In the genomic region with DNA sequence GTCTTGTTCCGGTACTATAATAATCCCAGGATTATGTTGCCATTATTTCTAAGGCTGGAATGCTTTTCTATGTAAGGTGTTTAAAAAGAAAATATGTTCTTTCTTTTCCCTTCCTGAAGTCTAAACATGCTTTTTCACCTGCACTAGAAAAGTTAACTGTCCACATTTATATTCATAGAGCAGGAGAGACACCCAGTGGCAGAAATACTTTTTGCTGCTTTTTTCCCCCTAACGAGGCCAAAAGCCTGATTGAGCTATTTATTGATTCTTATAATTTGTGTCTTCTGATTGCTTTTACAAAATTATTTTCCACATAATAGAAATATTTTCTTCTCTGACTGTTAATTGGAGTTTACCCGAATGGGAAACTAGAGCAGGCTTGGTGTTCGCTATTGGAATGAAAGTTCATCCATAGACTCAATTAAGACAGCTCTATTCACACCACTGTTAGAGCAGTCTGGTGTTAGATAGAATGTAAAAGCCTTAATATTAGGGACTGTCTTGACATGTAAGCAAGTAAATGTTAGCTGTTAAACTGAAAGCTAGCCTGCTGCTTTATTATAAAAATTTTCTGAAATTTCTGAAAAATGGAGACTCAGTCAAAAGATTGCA, we compare ENCODE assay signal across 9 cellular contexts. TPM values are rescaled to one million over a fixed set of nuclear protein-coding genes. Genes with fewer than 3 reads are reported as not detected.
A peak's percentile ranks its signal among the peaks of the same experiment; 100 is the strongest.
DNase-seq lines count a peak whose midpoint lies in the region; ATAC-seq and TF ChIP-seq lines count a peak whose summit lies in the region.
"Had no signal": no experiment of that assay in that cellular context is flagged by ENCODE, and none has a peak within 500 bp of the region (broad histone marks: within the 10 kb centered on the region; RNA-seq: fewer than 3 reads in every experiment).

No MANE protein-coding gene starts in this region.

- peaks cover 16% of the 10 kb centered on the region for H3K36me3 Mint-ChIP-seq in activated CD8-positive, alpha-beta T cell treated with anti-CD3 and anti-CD28 coated beads for 36 hours (ENCODE audit: low read depth)
- H3K36me3 Mint-ChIP-seq in immature natural killer cell (peaks cover 4 to 16% (median 4%) of the 10 kb centered on the region in 3 donors), type B pancreatic cell (peaks cover 19% of the 10 kb centered on the region)
- peaks cover 76% of the 10 kb centered on the region for H3K36me3 Mint-ChIP-seq in stimulated activated effector memory CD8-positive, alpha-beta T cell treated with anti-CD3 and anti-CD28 coated beads, Interleukin-12 subunit alpha, Interleukin-12 subunit beta, amount 100 ng/mL, for 72 hours

- ATAC-seq in GM18861 (IDR thresholded peaks at IDR 0.05; ENCODE audit: unreplicated experiment) = peak; percentile 58
- ATAC-seq in activated CD8-positive, alpha-beta T cell treated with anti-CD3 and anti-CD28 coated beads for 36 hours = peak; percentile 56
- ATAC-seq in stimulated activated effector memory CD8-positive, alpha-beta T cell treated with anti-CD3 and anti-CD28 coated beads, Interleukin-12 subunit alpha, Interleukin-12 subunit beta, amount 100 ng/mL, for 72 hours = no peak

- no peak overlapping the region for H3K9ac ChIP-seq in Loucy (ENCODE audit: low read depth, low read length, poor library complexity, severe bottlenecking)
- H3K9ac ChIP-seq: BLaER1 had no signal

- H3K36me3 ChIP-seq in Loucy (ENCODE audit: insufficient read depth, low read length) = no peaks in the 10 kb centered on the region; the same call in none of the 2 replicates

- CTCF ChIA-PET in activated CD8-positive, alpha-beta T cell treated with anti-CD3 and anti-CD28 coated beads for 36 hours (lab: Charles Lee) = interaction anchor here (0.6 to 9.9 kb wide), 35 partner anchors 9 to 787 kb away, joined by 3 to 232 read pairs (median 4); partner anchors contain the start of genes GPR180 and TGDS

- no peak overlapping the region for H3K4me2 ChIP-seq in Loucy (ENCODE audit: low read depth, low read length, poor library complexity, severe bottlenecking)
- H3K4me2 ChIP-seq: BLaER1 had no signal

- H3K4me3 Mint-ChIP-seq in activated CD8-positive, alpha-beta T cell treated with anti-CD3 and anti-CD28 coated beads for 36 hours = no peak overlapping the region
- no peak overlapping the region for H3K4me3 Mint-ChIP-seq in immature natural killer cell
- no peak overlapping the region for H3K4me3 Mint-ChIP-seq in type B pancreatic cell
- H3K4me3 Mint-ChIP-seq in stimulated activated effector memory CD8-positive, alpha-beta T cell treated with anti-CD3 and anti-CD28 coated beads, Interleukin-12 subunit alpha, Interleukin-12 subunit beta, amount 100 ng/mL, for 72 hours = no peak overlapping the region

- H3F3A ChIP-seq in Loucy (ENCODE audit: low read depth) = no peaks in the 10 kb centered on the region

- H3K9me3 ChIP-seq in Loucy (ENCODE audit: insufficient read depth, low read depth, low read length) = no peaks in the 10 kb centered on the region
- H3K9me3 ChIP-seq: BLaER1 had no signal

- POLR2A ChIA-PET in activated CD8-positive, alpha-beta T cell treated with anti-CD3 and anti-CD28 coated beads for 36 hours (lab: Charles Lee) = interaction anchor here (0.6 to 0.9 kb wide), 2 partner anchors 15 to 150 kb away, joined by 3 to 4 read pairs; partner anchors contain the start of gene GPR180

- peaks cover 6% of the 10 kb centered on the region for H3K4me1 ChIP-seq in Loucy (ENCODE audit: insufficient read depth, low read length, poor library complexity, severe bottlenecking)

- H3K9me3 Mint-ChIP-seq in activated CD8-positive, alpha-beta T cell treated with anti-CD3 and anti-CD28 coated beads for 36 hours = no peaks in the 10 kb centered on the region
- no peaks in the 10 kb centered on the region for H3K9me3 Mint-ChIP-seq in immature natural killer cell
- H3K9me3 Mint-ChIP-seq in type B pancreatic cell = no peaks in the 10 kb centered on the region
- H3K9me3 Mint-ChIP-seq in stimulated activated effector memory CD8-positive, alpha-beta T cell treated with anti-CD3 and anti-CD28 coated beads, Interleukin-12 subunit alpha, Interleukin-12 subunit beta, amount 100 ng/mL, for 72 hours = no peaks in the 10 kb centered on the region

- no peaks in the 10 kb centered on the region for H4K20me1 ChIP-seq in Loucy (ENCODE audit: insufficient read depth, low read length, poor library complexity, severe bottlenecking)

- no peaks in the 10 kb centered on the region for H3K27me3 Mint-ChIP-seq in activated CD8-positive, alpha-beta T cell treated with anti-CD3 and anti-CD28 coated beads for 36 hours
- H3K27me3 Mint-ChIP-seq in immature natural killer cell (ENCODE audit: low read depth in 3 of 3) (no peaks in the 10 kb centered on the region), type B pancreatic cell (no peaks in the 10 kb centered on the region)

- H3K4me3 ChIP-seq in Loucy (ENCODE audit: low read length, poor library complexity, severe bottlenecking) = no peak overlapping the region
- H3K4me3 ChIP-seq: BLaER1 had no signal

- TF ChIP-seq CTCF in Loucy (conservative IDR thresholded peaks at IDR 0.05; ENCODE audit: low read length) (peak; percentile 85), type B pancreatic cell (conservative IDR thresholded peaks at IDR 0.05) (peak; percentile 84)
- peak; percentile 75 for TF ChIP-seq CTCF in activated CD8-positive, alpha-beta T cell treated with anti-CD3 and anti-CD28 coated beads for 36 hours (IDR thresholded peaks at IDR 0.05)

- no peak overlapping the region for H2AFZ ChIP-seq in Loucy (ENCODE audit: low read length)

- H3K27me3 ChIP-seq in Loucy (ENCODE audit: insufficient read depth, low read length, poor library complexity, severe bottlenecking) = no peaks in the 10 kb centered on the region
- H3K27me3 ChIP-seq: BLaER1 had no signal

- no peaks in the 10 kb centered on the region for H3K9me2 ChIP-seq in Loucy (replicated peaks; ENCODE audit: low read depth, low read length)

- H3K4me1 Mint-ChIP-seq in activated CD8-positive, alpha-beta T cell treated with anti-CD3 and anti-CD28 coated beads for 36 hours (ENCODE audit: low read depth) = peaks cover 15% of the 10 kb centered on the region
- H3K4me1 Mint-ChIP-seq in immature natural killer cell (peaks cover 3 to 10% of the 10 kb centered on the region in 2 donors), type B pancreatic cell (ENCODE audit: unreplicated experiment) (no peaks in the 10 kb centered on the region)
- H3K4me1 Mint-ChIP-seq in stimulated activated effector memory CD8-positive, alpha-beta T cell treated with anti-CD3 and anti-CD28 coated beads, Interleukin-12 subunit alpha, Interleukin-12 subunit beta, amount 100 ng/mL, for 72 hours = peaks cover 12% of the 10 kb centered on the region

- no peak overlapping the region for H3K27ac Mint-ChIP-seq in activated CD8-positive, alpha-beta T cell treated with anti-CD3 and anti-CD28 coated beads for 36 hours
- H3K27ac Mint-ChIP-seq in immature natural killer cell (no peak overlapping the region), type B pancreatic cell (no peak overlapping the region)
- H3K27ac Mint-ChIP-seq in stimulated activated effector memory CD8-positive, alpha-beta T cell treated with anti-CD3 and anti-CD28 coated beads, Interleukin-12 subunit alpha, Interleukin-12 subunit beta, amount 100 ng/mL, for 72 hours = no peak overlapping the region

- H3K79me2 ChIP-seq in Loucy (ENCODE audit: insufficient read depth, low read length) = no peaks in the 10 kb centered on the region

- DNase-seq in DMS153 treated with DMSO at 0.1 percent for 48 hours (lab: John Stamatoyannopoulos, UW; ENCODE audit: unreplicated experiment) (peak; percentile 62), DMS153 (lab: John Stamatoyannopoulos, UW) (no peak), immature natural killer cell (peak; percentile 28 to 41 (median 39)), type B pancreatic cell (ENCODE audit: extremely low spot score, unreplicated experiment) (no peak)
- peak; percentile 30 for DNase-seq in activated CD8-positive, alpha-beta T cell treated with anti-CD3 and anti-CD28 coated beads for 36 hours
- no peak for DNase-seq in stimulated activated effector memory CD8-positive, alpha-beta T cell treated with anti-CD3 and anti-CD28 coated beads, Interleukin-12 subunit alpha, Interleukin-12 subunit beta, amount 100 ng/mL, for 72 hours (ENCODE audit: low spot score in 2 of 2)

- intact Hi-C loops in activated CD8-positive, alpha-beta T cell treated with anti-CD3 and anti-CD28 coated beads for 36 hours (cut with micrococcal nuclease) = loop anchor here (1.0 kb wide), 1 partner anchor 182 kb away; no protein-coding TSS in a partner anchor

RNA-seq across cellular contexts. Expression of gene GPR180, which starts 15.8 kb away (rescaled TPM):
- total RNA-seq in activated CD8-positive, alpha-beta T cell treated with anti-CD3 and anti-CD28 coated beads for 36 hours = 1 to 10 TPM; 7.5 to 7.7 TPM
- polyA plus RNA-seq in immature natural killer cell = 1 to 10 TPM in 2 of 3 donors, under 1 TPM in 1; 0.75 to 3.3 (median 1.0) TPM
- 6.1 and 6.6 TPM in 2 replicates for total RNA-seq in type B pancreatic cell (ENCODE audit: low replicate concordance)

RNA-seq across cellular contexts. Expression of gene TGDS, which starts 21.5 kb away (rescaled TPM):
- total RNA-seq in activated CD8-positive, alpha-beta T cell treated with anti-CD3 and anti-CD28 coated beads for 36 hours = 10 to 100 TPM; 24.0 to 27.0 TPM
- polyA plus RNA-seq in immature natural killer cell = 10 to 100 TPM in 1 of 3 donors, 1 to 10 TPM in 2; 5.1 to 10.5 (median 8.9) TPM
- 10.8 and 11.7 TPM in 2 replicates for total RNA-seq in type B pancreatic cell (ENCODE audit: low replicate concordance)

Comparison
In these comparisons a context has a peak if more than half of its experiments do, and no peak if none do; other contexts are left out.
1. DNase-seq: peak in DMS153 treated with DMSO at 0.1 percent for 48 hours (single experiment), activated CD8-positive, alpha-beta T cell treated with anti-CD3 and anti-CD28 coated beads for 36 hours (single experiment) and immature natural killer cell (3 of 3); none in DMS153 (single experiment), type B pancreatic cell (single experiment) and stimulated activated effector memory CD8-positive, alpha-beta T cell treated with anti-CD3 and anti-CD28 coated beads, Interleukin-12 subunit alpha, Interleukin-12 subunit beta, amount 100 ng/mL, for 72 hours (0 of 2).
2. Peak in every context shown above with its lines, with median percentiles within 50 percentile points of each other: CTCF ChIP-seq.